Comparison of ENCODE assay signal across 23 cellular contexts in the genomic region with DNA sequence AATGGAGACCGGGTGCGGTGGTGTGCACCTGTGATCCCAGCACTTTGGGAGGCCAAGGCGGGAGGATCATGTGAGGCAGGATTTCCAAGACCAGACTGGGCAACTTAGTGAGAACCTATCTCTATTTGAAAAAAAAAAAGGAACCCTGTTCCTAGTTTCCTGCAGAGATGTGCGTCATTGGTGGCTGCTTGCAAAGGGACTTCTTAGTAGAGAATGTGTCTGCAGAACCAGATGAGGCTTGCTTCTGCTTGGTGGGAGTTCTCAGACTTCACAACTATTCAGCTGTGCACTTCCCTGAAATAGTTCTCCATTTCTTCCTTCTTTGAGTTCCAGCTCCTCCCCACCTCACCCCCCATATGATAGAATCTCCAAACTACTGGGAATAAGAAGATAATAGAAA.
"Had no signal": no experiment of that assay in that cellular context is flagged by ENCODE, and none has a peak within 500 bp of the region (broad histone marks: within the 10 kb centered on the region; RNA-seq: fewer than 3 reads in every experiment).

No MANE protein-coding gene starts in this region.

- H3K4me3 Mint-ChIP-seq: activated naive CD8-positive, alpha-beta T cell treated with anti-CD3 and anti-CD28 coated beads for 36 hours; activated T-cell treated with anti-CD3 and anti-CD28 coated beads, Interleukin-2, amount 50 U/mL, for 24 hours; endodermal cell; naive B cell; T-helper 17 cell; type B pancreatic cell had no signal

- H3K9me3 ChIP-seq: breast epithelium, colonic mucosa, esophagus squamous epithelium, gastroesophageal sphincter, thoracic aorta had no signal

- DNase-seq: activated CD4-positive, alpha-beta T cell treated with anti-CD3 and anti-CD28 coated beads, Interleukin-2, amount 50 U/mL, for 1 hour; activated CD8-positive, alpha-beta memory T cell treated with anti-CD3 and anti-CD28 coated beads for 24 hours; activated CD8-positive, alpha-beta memory T cell treated with anti-CD3 and anti-CD28 coated beads, Interleukin-2, amount 50 U/mL, for 4 hours; activated naive CD4-positive, alpha-beta T cell treated with Interleukin-2 at 50 U/mL for 16 hours; activated naive CD8-positive, alpha-beta T cell treated with anti-CD3 and anti-CD28 coated beads for 36 hours; activated T-cell treated with anti-CD3 and anti-CD28 coated beads, Interleukin-2, amount 50 U/mL, for 24 hours; amniotic stem cell; colonic mucosa; endodermal cell; esophagus squamous epithelium; mesendoderm; naive B cell; occipital lobe; stimulated activated CD4-positive, alpha-beta T cell treated with anti-CD3 and anti-CD28 coated beads, Interleukin-4, amount 100 ng/mL, for 24 hours; stimulated activated naive CD4-positive, alpha-beta T cell treated with Interleukin-2 at 50 U/mL for 16 hours; SW 1271; T-helper 17 cell had no signal

- H3K27ac ChIP-seq: breast epithelium, colonic mucosa, esophagus squamous epithelium, gastroesophageal sphincter, SK-N-MC, thoracic aorta had no signal

- H3K4me1 ChIP-seq: breast epithelium, colonic mucosa, gastroesophageal sphincter had no signal

- H3K27me3 Mint-ChIP-seq: activated naive CD8-positive, alpha-beta T cell treated with anti-CD3 and anti-CD28 coated beads for 36 hours; activated T-cell treated with anti-CD3 and anti-CD28 coated beads, Interleukin-2, amount 50 U/mL, for 24 hours; naive B cell; T-helper 17 cell; type B pancreatic cell had no signal

- ATAC-seq: activated CD4-positive, CD25-positive, alpha-beta regulatory T cell treated with anti-CD3 and anti-CD28 coated beads, Interleukin-2, amount 50 U/mL, for 24 hours; gastroesophageal sphincter; T-helper 17 cell had no signal

- H3K4me1 Mint-ChIP-seq: activated naive CD8-positive, alpha-beta T cell treated with anti-CD3 and anti-CD28 coated beads for 36 hours had no signal

- H3K9me3 Mint-ChIP-seq: activated naive CD8-positive, alpha-beta T cell treated with anti-CD3 and anti-CD28 coated beads for 36 hours; activated T-cell treated with anti-CD3 and anti-CD28 coated beads, Interleukin-2, amount 50 U/mL, for 24 hours; endodermal cell; naive B cell; type B pancreatic cell had no signal

- H3K27me3 ChIP-seq: breast epithelium, colonic mucosa, esophagus squamous epithelium, gastroesophageal sphincter had no signal

- H3K27ac Mint-ChIP-seq: activated naive CD8-positive, alpha-beta T cell treated with anti-CD3 and anti-CD28 coated beads for 36 hours; activated T-cell treated with anti-CD3 and anti-CD28 coated beads, Interleukin-2, amount 50 U/mL, for 24 hours; endodermal cell; naive B cell; type B pancreatic cell had no signal

- H3K4me3 ChIP-seq: breast epithelium, colonic mucosa, esophagus squamous epithelium, gastroesophageal sphincter, SK-N-MC, thoracic aorta had no signal
